Comparison of ENCODE assay signal across 28 cellular contexts in the genomic region with DNA sequence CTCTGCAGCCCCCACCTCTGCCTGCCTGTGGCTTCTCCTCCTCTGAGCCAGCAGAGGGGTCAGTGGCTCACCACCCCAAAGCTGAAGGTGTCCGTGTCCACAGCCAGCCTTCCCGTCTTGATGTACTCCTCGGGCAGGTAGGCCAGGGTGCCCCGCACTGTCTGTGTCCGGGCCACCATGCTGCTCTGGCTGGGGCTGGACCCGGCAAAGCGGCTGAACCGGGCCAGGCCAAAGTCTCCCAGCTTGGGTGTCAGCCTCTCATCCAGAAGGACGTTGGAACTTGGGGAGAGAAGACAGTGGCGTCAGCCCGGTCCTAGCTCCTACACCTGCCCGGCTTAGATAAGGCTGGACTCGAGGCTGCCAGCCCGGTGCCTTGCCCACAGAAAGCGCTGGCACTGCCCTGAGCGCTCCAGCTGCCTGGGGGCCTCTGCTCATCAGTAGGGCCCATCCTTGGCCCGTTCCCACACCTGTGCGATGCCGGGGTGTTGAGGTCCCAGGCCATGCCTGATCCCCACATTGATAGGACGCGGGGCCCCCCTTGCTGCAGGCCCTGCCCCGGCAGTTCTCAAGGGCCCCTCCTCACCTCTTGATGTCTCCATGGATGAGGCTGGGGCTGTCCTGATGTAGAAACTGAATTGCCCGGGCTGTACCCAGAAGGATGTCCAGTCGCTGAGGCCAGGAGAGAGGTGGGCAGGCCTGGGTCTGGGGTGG.
"Had no signal": no experiment of that assay in that cellular context is flagged by ENCODE, and none has a peak within 500 bp of the region (broad histone marks: within the 10 kb centered on the region; RNA-seq: fewer than 3 reads in every experiment).

No MANE protein-coding gene starts in this region.

- FAIRE-seq: bronchial epithelial cell, pancreas had no signal

- H3K36me3 Mint-ChIP-seq: activated naive CD8-positive, alpha-beta T cell; natural killer cell treated with Interleukin-12 subunit alpha and Interleukin-12 subunit beta and Interleukin-15 and Interleukin-18, amount 100 ng/mL, for 72 hours had no signal

- H3K4me3 Mint-ChIP-seq: activated CD4-positive, alpha-beta memory T cell treated with anti-CD3 and anti-CD28 coated beads, Interleukin-2, amount 10 ng/mL, durations not matched to agents 7 days and 5 days; endodermal cell; T-helper 17 cell had no signal

- H3K36me3 ChIP-seq: pancreas, thoracic aorta had no signal

- ATAC-seq: gastroesophageal sphincter; left ventricle myocardium superior; natural killer cell treated with Interleukin-12 subunit alpha and Interleukin-12 subunit beta and Interleukin-15 and Interleukin-18, amount 100 ng/mL, for 72 hours; pancreas; right cardiac atrium; T-helper 17 cell had no signal

- H3K27me3 ChIP-seq: gastroesophageal sphincter, neutrophil, upper lobe of left lung had no signal

- DNase-seq: activated CD4-positive, alpha-beta memory T cell treated with anti-CD3 and anti-CD28 coated beads, Interleukin-2, amount 10 ng/mL, durations not matched to agents 7 days and 5 days; activated CD4-positive, alpha-beta T cell treated with anti-CD3 and anti-CD28 coated beads for 4 hours; activated CD4-positive, CD25-positive, alpha-beta regulatory T cell; activated gamma-delta T cell treated with Interleukin-2 at 50 U/mL for 16 hours; amygdala; cerebellar nuclear complex; endodermal cell; esophagus squamous epithelium; head of caudate nucleus; hypothalamus; left ventricle myocardium superior; mammary epithelial cell; midbrain; stimulated activated CD4-positive, alpha-beta T cell treated with anti-CD3 and anti-CD28 coated beads, Interleukin-1b, Interleukin-23, amount 100 ng/mL, for 48 hours; stimulated activated naive CD4-positive, alpha-beta T cell; SW 1271; T-helper 17 cell; upper lobe of left lung had no signal

- H3K9me3 Mint-ChIP-seq: activated CD4-positive, alpha-beta memory T cell treated with anti-CD3 and anti-CD28 coated beads, Interleukin-2, amount 10 ng/mL, durations not matched to agents 7 days and 5 days; activated T-helper 1 cell treated with anti-CD3 and anti-CD28 coated beads, Interleukin-12 subunit alpha, Interleukin-12 subunit beta, Interleukin-2, Interleukin-4 antibody, amounts not matched to agents 30 ng/mL and 10 ng/mL and 1 ng/mL, durations not matched to agents 14 hours and 24 hours and 36 hours; natural killer cell treated with Interleukin-12 subunit alpha and Interleukin-12 subunit beta and Interleukin-15 and Interleukin-18, amount 100 ng/mL, for 72 hours had no signal

- H3K9me3 ChIP-seq: esophagus squamous epithelium, gastroesophageal sphincter, neutrophil, pancreas, thoracic aorta, upper lobe of left lung had no signal

- H3K27ac ChIP-seq: coronary artery, esophagus squamous epithelium, gastroesophageal sphincter, pancreas, thoracic aorta, upper lobe of left lung had no signal

- H3K27me3 Mint-ChIP-seq: activated CD4-positive, alpha-beta memory T cell treated with anti-CD3 and anti-CD28 coated beads, Interleukin-2, amount 10 ng/mL, durations not matched to agents 7 days and 5 days; activated naive CD8-positive, alpha-beta T cell; natural killer cell treated with Interleukin-12 subunit alpha and Interleukin-12 subunit beta and Interleukin-15 and Interleukin-18, amount 100 ng/mL, for 72 hours; T-helper 17 cell had no signal

- H3K4me3 ChIP-seq: coronary artery, esophagus squamous epithelium, gastroesophageal sphincter, pancreas, thoracic aorta, upper lobe of left lung had no signal
